ENCODE assay signal across 27 cellular contexts in the genomic region with DNA sequence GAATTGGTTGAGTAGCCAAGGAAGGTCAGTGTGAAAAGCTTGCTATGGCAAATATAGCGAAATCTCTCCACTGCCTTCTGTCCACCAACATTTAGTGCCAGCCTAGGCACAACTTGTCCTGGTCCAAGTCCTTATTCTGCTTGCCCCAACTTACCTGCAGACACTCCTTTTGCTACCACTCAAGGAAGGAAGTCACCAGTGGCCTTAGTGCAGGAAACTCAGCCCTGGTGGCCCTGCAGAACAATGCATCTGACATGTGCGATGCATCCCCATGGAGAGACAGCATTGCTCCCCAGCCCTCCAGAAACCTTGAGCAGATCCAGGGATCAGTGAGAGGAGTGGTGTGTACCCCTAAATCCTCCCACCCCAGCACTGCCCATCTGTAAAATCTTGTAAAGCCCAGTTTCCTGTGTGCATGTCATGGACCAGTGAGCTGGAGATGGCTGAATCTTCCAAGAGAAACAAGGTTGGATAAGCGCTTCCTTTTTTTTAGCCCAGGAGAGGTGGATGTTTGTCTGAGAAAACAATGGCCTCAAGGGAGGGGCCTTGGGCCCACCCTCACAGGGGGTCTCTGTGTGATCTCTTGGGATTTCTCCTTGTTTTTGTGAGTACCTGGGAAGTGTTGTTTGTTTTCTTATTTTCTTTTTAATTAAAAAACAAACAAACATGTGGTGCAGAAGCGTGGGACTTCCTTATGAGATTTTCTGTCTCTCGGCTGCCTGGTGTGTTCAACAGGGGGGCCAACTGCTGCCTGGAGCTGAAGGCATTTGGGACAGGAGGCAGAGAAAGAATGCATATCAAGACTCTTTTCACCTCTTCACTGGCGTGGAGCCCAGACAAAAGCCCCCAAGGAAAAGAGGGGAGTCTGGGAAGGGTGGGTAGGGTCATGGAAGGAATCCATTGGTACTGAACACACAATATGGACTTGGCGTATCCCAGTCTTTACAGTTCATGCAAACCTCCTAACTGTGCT. TPM values are rescaled to one million over a fixed set of nuclear protein-coding genes. Genes with fewer than 3 reads are reported as not detected.
DNase-seq lines count a peak whose midpoint lies in the region; ATAC-seq and TF ChIP-seq lines count a peak whose summit lies in the region.
"Had no signal": no experiment of that assay in that cellular context is flagged by ENCODE, and none has a peak within 500 bp of the region (broad histone marks: within the 10 kb centered on the region; RNA-seq: fewer than 3 reads in every experiment).

No MANE protein-coding gene starts in this region.

- no peak overlapping the region for H4K5ac ChIP-seq in mesendoderm (ENCODE audit: low read length)

- H3K36me3 ChIP-seq in mesendoderm (ENCODE audit: control insufficient read depth, insufficient read depth, low read length) = no peaks in the 10 kb centered on the region

- H3K4me2 ChIP-seq in mesendoderm (ENCODE audit: low read length) = no peak overlapping the region

- no peak overlapping the region for H3K4me3 ChIP-seq in mesendoderm (ENCODE audit: low read length)

- peak overlapping the region; percentile 62 for H3K56ac ChIP-seq in mesendoderm (ENCODE audit: low read length)

- no peak overlapping the region for H3K4ac ChIP-seq in mesendoderm (ENCODE audit: low read depth, low read length)

- H4K8ac ChIP-seq in mesendoderm (ENCODE audit: low read depth, low read length) = no peak overlapping the region

- no peaks in the 10 kb centered on the region for H3K9me3 Mint-ChIP-seq in activated CD8-positive, alpha-beta memory T cell treated with anti-CD3 and anti-CD28 coated beads, Interleukin-2, amount 10 ng/mL, durations not matched to agents 7 days and 5 days (ENCODE audit: low read depth)
- H3K9me3 Mint-ChIP-seq: HFFc6, IgD-negative memory B cell had no signal

- no peaks in the 10 kb centered on the region for H3K4me1 Mint-ChIP-seq in activated CD8-positive, alpha-beta memory T cell treated with anti-CD3 and anti-CD28 coated beads, Interleukin-2, amount 10 ng/mL, durations not matched to agents 7 days and 5 days
- H3K4me1 Mint-ChIP-seq: IgD-negative memory B cell had no signal

- no peak overlapping the region for H3K9ac ChIP-seq in mesendoderm (ENCODE audit: low read length)

- H3K18ac ChIP-seq in mesendoderm (ENCODE audit: low read length) = no peak overlapping the region

- peak overlapping the region; percentile 58 for H2BK5ac ChIP-seq in mesendoderm (ENCODE audit: low read length)

- no peak overlapping the region for H2BK120ac ChIP-seq in mesendoderm (ENCODE audit: low read depth, low read length)

- peak overlapping the region; percentile 24 for H2AK5ac ChIP-seq in mesendoderm (ENCODE audit: low read length)

- H3K4me1 ChIP-seq in mesendoderm (ENCODE audit: control insufficient read depth, low read depth, low read length) = peaks cover 16% of the 10 kb centered on the region

- H2BK15ac ChIP-seq in mesendoderm (replicated peaks; ENCODE audit: low read depth) = no peak overlapping the region

- H3K23ac ChIP-seq in mesendoderm (ENCODE audit: low read length) = peak overlapping the region; percentile 1

- DNase-seq in activated CD8-positive, alpha-beta memory T cell treated with anti-CD3 and anti-CD28 coated beads for 24 hours = peak; percentile 21
- DNase-seq in activated CD8-positive, alpha-beta memory T cell treated with anti-CD3 and anti-CD28 coated beads, Interleukin-2, amount 50 U/mL, for 4 hours = no peak
- DNase-seq in activated CD8-positive, alpha-beta memory T cell treated with anti-CD3 and anti-CD28 coated beads, Interleukin-2, amount 10 ng/mL, durations not matched to agents 7 days and 5 days = peak; percentile 30
- DNase-seq in mesendoderm = peak; percentile 46
- DNase-seq in activated CD4-positive, CD25-positive, alpha-beta regulatory T cell (lab: John Stamatoyannopoulos, UW) = no peak
- DNase-seq: AML-193, DMS 273 treated with DMSO at 0.1 percent for 48 hours, DND-41, GDM1, GOT3, HFFc6, Karpas-422, NCI-H1048, NCI-H1436, NCI-H1930, NCI-H345, NCI-H524 treated with DMSO at 0.1 percent for 48 hours, PC-3 had no signal

- H3K4me3 Mint-ChIP-seq in activated CD8-positive, alpha-beta memory T cell treated with anti-CD3 and anti-CD28 coated beads, Interleukin-2, amount 10 ng/mL, durations not matched to agents 7 days and 5 days = no peak overlapping the region
- H3K4me3 Mint-ChIP-seq: CD14-positive monocyte, HFFc6, IgD-negative memory B cell had no signal

- no peaks in the 10 kb centered on the region for H3K27me3 ChIP-seq in mesendoderm (ENCODE audit: insufficient read depth, low read length, poor library complexity)

- WGBS in mesendoderm (ENCODE audit: extremely low coverage, insufficient coverage, low lambda C conversion rate) = no CpG with 5 or more reads among the region's 7 CpGs

- peaks cover 11% of the 10 kb centered on the region for H3K27me3 Mint-ChIP-seq in activated CD8-positive, alpha-beta memory T cell treated with anti-CD3 and anti-CD28 coated beads, Interleukin-2, amount 10 ng/mL, durations not matched to agents 7 days and 5 days

- no peak overlapping the region for H3K27ac Mint-ChIP-seq in activated CD8-positive, alpha-beta memory T cell treated with anti-CD3 and anti-CD28 coated beads, Interleukin-2, amount 10 ng/mL, durations not matched to agents 7 days and 5 days
- H3K27ac Mint-ChIP-seq: CD14-positive monocyte, HFFc6, IgD-negative memory B cell had no signal

- CTCF ChIA-PET in activated CD8-positive, alpha-beta memory T cell treated with anti-CD3 and anti-CD28 coated beads, Interleukin-2, amount 10 ng/mL, durations not matched to agents 7 days and 5 days (lab: Charles Lee) = no interaction called here

- H3K79me2 ChIP-seq in mesendoderm (ENCODE audit: control insufficient read depth, insufficient read depth, low read length) = no peaks in the 10 kb centered on the region

- H3K36me3 Mint-ChIP-seq in activated CD8-positive, alpha-beta memory T cell treated with anti-CD3 and anti-CD28 coated beads, Interleukin-2, amount 10 ng/mL, durations not matched to agents 7 days and 5 days = no peaks in the 10 kb centered on the region
- H3K36me3 Mint-ChIP-seq: CD14-positive monocyte, IgD-negative memory B cell had no signal

- H3K79me1 ChIP-seq in mesendoderm (ENCODE audit: low read length) = no peaks in the 10 kb centered on the region

- peak overlapping the region; percentile 68 for H3K27ac ChIP-seq in mesendoderm (ENCODE audit: low read depth, low read length)
- H3K27ac ChIP-seq: 22Rv1, HL-60 had no signal

- ATAC-seq in activated CD8-positive, alpha-beta memory T cell treated with anti-CD3 and anti-CD28 coated beads, Interleukin-2, amount 10 ng/mL, durations not matched to agents 7 days and 5 days = no peak
- ATAC-seq in HG02981 (IDR thresholded peaks at IDR 0.05; ENCODE audit: unreplicated experiment) = no peak
- ATAC-seq in SK-N-SH treated with all-trans-retinoic acid at 6 μM for 48 hours = no peak
- ATAC-seq in HG03280 (IDR thresholded peaks at IDR 0.05; ENCODE audit: unreplicated experiment) = no peak
- ATAC-seq: PC-3 had no signal

TF ChIP-seq in SK-N-SH treated with all-trans-retinoic acid at 6 μM for 48 hours, 23 proteins besides CTCF, POLR2A, EP300 and RAD21:
- TF ChIP-seq, protein P1, sequence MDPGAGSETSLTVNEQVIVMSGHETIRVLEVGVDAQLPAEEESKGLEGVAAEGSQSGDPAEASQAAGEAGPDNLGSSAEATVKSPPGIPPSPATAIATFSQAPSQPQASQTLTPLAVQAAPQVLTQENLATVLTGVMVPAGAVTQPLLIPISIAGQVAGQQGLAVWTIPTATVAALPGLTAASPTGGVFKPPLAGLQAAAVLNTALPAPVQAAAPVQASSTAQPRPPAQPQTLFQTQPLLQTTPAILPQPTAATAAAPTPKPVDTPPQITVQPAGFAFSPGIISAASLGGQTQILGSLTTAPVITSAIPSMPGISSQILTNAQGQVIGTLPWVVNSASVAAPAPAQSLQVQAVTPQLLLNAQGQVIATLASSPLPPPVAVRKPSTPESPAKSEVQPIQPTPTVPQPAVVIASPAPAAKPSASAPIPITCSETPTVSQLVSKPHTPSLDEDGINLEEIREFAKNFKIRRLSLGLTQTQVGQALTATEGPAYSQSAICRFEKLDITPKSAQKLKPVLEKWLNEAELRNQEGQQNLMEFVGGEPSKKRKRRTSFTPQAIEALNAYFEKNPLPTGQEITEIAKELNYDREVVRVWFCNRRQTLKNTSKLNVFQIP (CRISPR knock-in tag; IDR thresholded peaks at IDR 0.05; ENCODE audit: borderline replicate concordance, low read depth) = no peak
- TF ChIP-seq ZC3H10 (CRISPR knock-in tag; IDR thresholded peaks at IDR 0.05) = no peak
- TF ChIP-seq RARB (CRISPR knock-in tag; IDR thresholded peaks at IDR 0.05) = no peak
- TF ChIP-seq BACH2 (CRISPR knock-in tag; IDR thresholded peaks at IDR 0.05; ENCODE audit: borderline replicate concordance) = no peak
- TF ChIP-seq ARNTL (CRISPR knock-in tag; IDR thresholded peaks at IDR 0.05; ENCODE audit: borderline replicate concordance, low read depth) = no peak
- TF ChIP-seq OSR1 (CRISPR knock-in tag; IDR thresholded peaks at IDR 0.05) = no peak
- no peak for TF ChIP-seq ZFP3 (CRISPR knock-in tag; IDR thresholded peaks at IDR 0.05)

RNA-seq across cellular contexts. Expression of gene FOXI1, which starts 3.6 kb away (rescaled TPM):
- total RNA-seq in activated CD8-positive, alpha-beta memory T cell treated with anti-CD3 and anti-CD28 coated beads, Interleukin-2, amount 10 ng/mL, durations not matched to agents 7 days and 5 days = not detected
- 0.20 TPM for polyA plus RNA-seq in mesendoderm (2013, experiment 1 of 2)
- 0.17 TPM for polyA plus RNA-seq in mesendoderm (2013, experiment 2 of 2)
- total RNA-seq: HFFc6, HT1080, MCF 10A, PC-3 had no signal
- polyA plus RNA-seq: CD14-positive monocyte, IgD-negative memory B cell had no signal

Comparison
In these comparisons a context has a peak if more than half of its experiments do, and no peak if none do; other contexts are left out.
1. DNase-seq: peak in activated CD8-positive, alpha-beta memory T cell treated with anti-CD3 and anti-CD28 coated beads for 24 hours (single experiment), activated CD8-positive, alpha-beta memory T cell treated with anti-CD3 and anti-CD28 coated beads, Interleukin-2, amount 10 ng/mL, durations not matched to agents 7 days and 5 days (single experiment) and mesendoderm (single experiment); none in activated CD8-positive, alpha-beta memory T cell treated with anti-CD3 and anti-CD28 coated beads, Interleukin-2, amount 50 U/mL, for 4 hours (single experiment) and activated CD4-positive, CD25-positive, alpha-beta regulatory T cell (0 of 4).